Comparison of ENCODE assay signal across 12 cellular contexts in genomic region chr3:158103956-158104338, GRCh38. TPM values are rescaled to one million over a fixed set of nuclear protein-coding genes. Genes with fewer than 3 reads are reported as not detected.
DNase-seq lines count a peak whose midpoint lies in the region; ATAC-seq, FAIRE-seq and TF ChIP-seq lines count a peak whose summit lies in the region.
"Had no signal": no experiment of that assay in that cellular context is flagged by ENCODE, and none has a peak within 500 bp of the region (broad histone marks: within the 10 kb centered on the region; RNA-seq: fewer than 3 reads in every experiment).

No MANE protein-coding gene starts in this region.

- BruUV-seq in HepG2 (replicated peaks; lab: Mats Ljungman, UMichigan), result no TSS peak

- H3K27me3 ChIP-seq in HepG2 (ENCODE audit: control insufficient read depth in 1 of 2, insufficient read depth in 2 of 2, low read length in 2 of 2) (peaks cover 10 to 76% of the 10 kb centered on the region in 2 experiments), right lobe of liver (peaks cover 18 to 67% of the 10 kb centered on the region in 2 donors), adipocyte (replicated peaks; ENCODE audit: control insufficient read depth, insufficient read depth, low read length) (no peaks in the 10 kb centered on the region), keratinocyte (ENCODE audit: control insufficient read depth, extremely low read depth, insufficient read depth, low read length) (peaks cover 96% of the 10 kb centered on the region)

- no peak for ATAC-seq in HepG2
- ATAC-seq in right lobe of liver, result no peak
- no peak for ATAC-seq in omental fat pad (ENCODE audit: low FRiP score)
- ATAC-seq in HG02981 (IDR thresholded peaks at IDR 0.05; ENCODE audit: unreplicated experiment), result no peak

- intact Hi-C loops in HepG2 (cut with micrococcal nuclease; ENCODE audit: unreplicated experiment), result no loop called here
- intact Hi-C loops in right lobe of liver (cut with DNase I), result no loop called here

- TF ChIP-seq CTCF in HepG2 (CRISPR knock-in tag; IDR thresholded peaks at IDR 0.05), result no peak
- TF ChIP-seq CTCF in right lobe of liver (IDR thresholded peaks at IDR 0.05), result no peak
- TF ChIP-seq CTCF in keratinocyte (optimal IDR thresholded peaks at IDR 0.05 in 1 of 3, IDR thresholded peaks at IDR 0.05 in 1 of 3, conservative IDR thresholded peaks at IDR 0.05 in 1 of 3; ENCODE audit: extremely low read depth in 1 of 3, insufficient read depth in 2 of 3, low read length in 3 of 3), result no peak
- no peak for TF ChIP-seq CTCF in type B pancreatic cell (conservative IDR thresholded peaks at IDR 0.05)
- no peak for TF ChIP-seq CTCF in omental fat pad (IDR thresholded peaks at IDR 0.05)

- H4K20me1 ChIP-seq in HepG2 (ENCODE audit: insufficient read depth, low read length), result no peaks in the 10 kb centered on the region
- H4K20me1 ChIP-seq in keratinocyte (ENCODE audit: control insufficient read depth, extremely low read depth, insufficient read depth, low read length), result no peaks in the 10 kb centered on the region

- H3K9me3 Mint-ChIP-seq in type B pancreatic cell, result no peaks in the 10 kb centered on the region

- FAIRE-seq in HepG2 (lab: Jason Lieb, UNC), result no peak
- FAIRE-seq in keratinocyte (lab: Jason Lieb, UNC), result no peak
- FAIRE-seq: TTC549 had no signal

- no peak overlapping the region for H3K27ac ChIP-seq in HepG2 (ENCODE audit: extremely low read length, insufficient read depth, low read length)
- no peak overlapping the region for H3K27ac ChIP-seq in right lobe of liver
- H3K27ac ChIP-seq in keratinocyte (ENCODE audit: control insufficient read depth, insufficient read depth, low read length), result no peak overlapping the region

- TF ChIP-seq POLR2A in HepG2 (IDR thresholded peaks at IDR 0.05; ENCODE audit: insufficient read depth in 1 of 2, low read depth in 2 of 2, low read length in 2 of 2) (no peak), right lobe of liver (IDR thresholded peaks at IDR 0.05) (no peak)

- peak overlapping the region; percentile 82; the same call in 1 of the 2 replicates for H3K4me2 ChIP-seq in HepG2 (ENCODE audit: low read depth, low read length)
- peak overlapping the region; percentile 74 for H3K4me2 ChIP-seq in keratinocyte (ENCODE audit: control insufficient read depth, extremely low read depth, insufficient read depth, low read depth, low read length)

- no peaks in the 10 kb centered on the region for H3K9me1 ChIP-seq in keratinocyte (ENCODE audit: control insufficient read depth, extremely low read depth, insufficient read depth, low read length)

- H3K4me1 ChIP-seq in HepG2 (ENCODE audit: insufficient read depth, low read length) (peaks cover 48% of the 10 kb centered on the region), right lobe of liver (peaks cover 0 to 21% (median 0%) of the 10 kb centered on the region in 4 donors), adipocyte (ENCODE audit: control insufficient read depth, insufficient read depth, low read length) (peaks cover 22% of the 10 kb centered on the region), keratinocyte (ENCODE audit: control insufficient read depth, extremely low read depth, insufficient read depth, low read length) (peaks cover 7% of the 10 kb centered on the region)

- 83% methylated on average over 17 of the region's 18 CpGs for WGBS in HepG2 (ENCODE audit: low lambda C conversion rate)
- 18% methylated on average over 17 of the region's 18 CpGs for WGBS in right lobe of liver (ENCODE audit: insufficient coverage, low coverage, low lambda C conversion rate, missing lambda C conversion rate)

- H3K27me3 Mint-ChIP-seq in type B pancreatic cell, result peaks cover 97% of the 10 kb centered on the region

- H3K36me3 Mint-ChIP-seq in type B pancreatic cell, result no peaks in the 10 kb centered on the region

- H3K79me2 ChIP-seq in HepG2 (ENCODE audit: insufficient read depth, low read length) (no peaks in the 10 kb centered on the region), keratinocyte (ENCODE audit: control insufficient read depth, insufficient read depth, low read length) (no peaks in the 10 kb centered on the region)

- H3K36me3 ChIP-seq in HepG2 (replicated peaks in 1 of 2; ENCODE audit: control insufficient read depth in 1 of 2, insufficient read depth in 2 of 2, low read length in 2 of 2) (no peaks in the 10 kb centered on the region), right lobe of liver (no peaks in the 10 kb centered on the region), adipocyte (ENCODE audit: control insufficient read depth, insufficient read depth, low read length, severe bottlenecking) (peaks cover 17% of the 10 kb centered on the region), keratinocyte (ENCODE audit: control insufficient read depth in 2 of 2, extremely low read depth in 1 of 2, insufficient read depth in 2 of 2, low read length in 2 of 2) (no peaks in the 10 kb centered on the region)

- POLR2A ChIA-PET in HepG2 (lab: Yijun Ruan, JAX), result no interaction called here

- H3K27ac Mint-ChIP-seq in type B pancreatic cell, result peak overlapping the region; percentile 29

- CTCF ChIA-PET in HepG2 (lab: Yijun Ruan, JAX; ENCODE audit: low intra/inter-chr PET ratio, low total read pairs), result no interaction called here

- in situ Hi-C loops in HepG2 (cut with HindIII; ENCODE audit: extremely low pct_ligation_motif_present, low pct_unique_long_range_greater_than_20kb), result no loop called here

- H3K4me1 Mint-ChIP-seq in type B pancreatic cell (ENCODE audit: unreplicated experiment), result peaks cover 29% of the 10 kb centered on the region

- H3K9me3 ChIP-seq in HepG2 (ENCODE audit: low read length) (no peaks in the 10 kb centered on the region), right lobe of liver (no peaks in the 10 kb centered on the region), adipocyte (ENCODE audit: control insufficient read depth, low read length) (no peaks in the 10 kb centered on the region), keratinocyte (ENCODE audit: control insufficient read depth, low read depth, low read length) (no peaks in the 10 kb centered on the region)

- DNase-seq in HepG2 (ENCODE audit: low spot score), result no peak
- no peak for DNase-seq in right lobe of liver
- no peak for DNase-seq in adipocyte (ENCODE audit: low read depth)
- no peak for DNase-seq in keratinocyte (ENCODE audit: low read depth, low spot score)
- DNase-seq in type B pancreatic cell (ENCODE audit: extremely low spot score, unreplicated experiment), result no peak
- no peak for DNase-seq in omental fat pad (ENCODE audit: low spot score)
- DNase-seq in NCI-H446 (lab: John Stamatoyannopoulos, UW), result no peak
- DNase-seq: NCI-H82 had no signal

- dilution Hi-C loops in keratinocyte (cut with MboI; ENCODE audit: extremely low pct_ligation_motif_present, low sequenced_read_pairs), result no loop called here

- H3K9ac ChIP-seq in HepG2 (ENCODE audit: insufficient read depth, low read depth, low read length), result no peak overlapping the region
- peak overlapping the region; percentile 85 for H3K9ac ChIP-seq in adipocyte (ENCODE audit: low read length)
- no peak overlapping the region for H3K9ac ChIP-seq in keratinocyte (ENCODE audit: control insufficient read depth, extremely low read depth, insufficient read depth, low read length)

- H2AFZ ChIP-seq in HepG2 (ENCODE audit: low read length), result no peak overlapping the region
- no peak overlapping the region for H2AFZ ChIP-seq in keratinocyte (ENCODE audit: control insufficient read depth, low read length)

- TF ChIP-seq EP300 in HepG2 (IDR thresholded peaks at IDR 0.05; ENCODE audit: low read depth in 2 of 2, low read length in 2 of 2) (no peak), HepG2 (CRISPR knock-in tag; IDR thresholded peaks at IDR 0.05; ENCODE audit: borderline replicate concordance) (no peak)

- peak overlapping the region; percentile 77 for H3K4me3 Mint-ChIP-seq in type B pancreatic cell

- H3K4me3 ChIP-seq in HepG2 (replicated peaks in 1 of 3; ENCODE audit: insufficient read depth in 1 of 3, low read depth in 2 of 3, low read length in 3 of 3) (no peak overlapping the region), right lobe of liver (no peak overlapping the region), adipocyte (ENCODE audit: low read length) (peak overlapping the region; percentile 90), keratinocyte (ENCODE audit: control insufficient read depth in 2 of 3, extremely low read depth in 1 of 3, insufficient read depth in 2 of 3, low read depth in 1 of 3, low read length in 3 of 3) (peak overlapping the region in 2 of 3 experiments; percentile 32 to 38)

- TF ChIP-seq RAD21 in HepG2 (CRISPR knock-in tag; IDR thresholded peaks at IDR 0.05), result no peak

RNA-seq across cellular contexts. Expression of gene SHOX2, which starts 2.3 kb away (rescaled TPM):
- total RNA-seq in HepG2 (2016; rRNA removed; fragmentation: Illumina TruSeq; extraction: Trizol), result 0.11 and 0.13 TPM in 2 replicates
- total RNA-seq in HepG2 (2016; cell fraction: cytosol; rRNA removed; fragmentation: Illumina TruSeq; extraction: Trizol; ENCODE audit: low read depth), result 0.09 and 0.10 TPM in 2 replicates
- total RNA-seq in HepG2 (2016; cell fraction: insoluble cytoplasmic fraction; rRNA removed; fragmentation: Illumina TruSeq; extraction: Trizol), result 0.09 TPM in 1 of 2 replicates, not detected in the other
- total RNA-seq in HepG2 (2016; cell fraction: membrane; rRNA removed; fragmentation: Illumina TruSeq; extraction: Trizol), result 0.21 and 0.28 TPM in 2 replicates
- 0.25 and 0.28 TPM in 2 replicates for total RNA-seq in HepG2 (2016; cell fraction: nucleus; rRNA removed; fragmentation: Illumina TruSeq; extraction: Trizol)
- not detected in 2 replicates for polyA plus RNA-seq in HepG2 (2011; rRNA removed)
- polyA plus RNA-seq in HepG2 (2011; cell fraction: cytosol; rRNA removed), result 0.01 TPM in 1 of 2 replicates, not detected in the other
- polyA plus RNA-seq in HepG2 (2011; cell fraction: nucleus; rRNA removed), result 0.03 TPM in 1 of 2 replicates, not detected in the other
- 0.05 and 0.09 TPM in 2 replicates for polyA plus RNA-seq in HepG2 (2012)
- polyA plus RNA-seq in HepG2 (2016; cell fraction: cytosol; fragmentation: Illumina TruSeq; extraction: Trizol; ENCODE audit: low read depth), result 0.07 and 0.19 TPM in 2 replicates
- 0.10 TPM in 1 of 2 replicates, not detected in the other for polyA plus RNA-seq in HepG2 (2016; cell fraction: insoluble cytoplasmic fraction; fragmentation: Illumina TruSeq; extraction: Trizol; ENCODE audit: low read depth)
- 0.15 and 0.17 TPM in 2 replicates for polyA plus RNA-seq in HepG2 (2016; cell fraction: membrane; fragmentation: Illumina TruSeq; extraction: Trizol; ENCODE audit: low read depth)
- polyA plus RNA-seq in HepG2 (2016; cell fraction: nucleus; fragmentation: Illumina TruSeq; extraction: Trizol; ENCODE audit: insufficient read depth, low read depth), result 0.15 and 0.21 TPM in 2 replicates
- not detected in 2 replicates for polyA minus RNA-seq in HepG2 (2011; rRNA and poly(A)+ RNA removed; ENCODE audit: low replicate concordance)
- 0.10 TPM in 1 of 2 replicates, not detected in the other for polyA minus RNA-seq in HepG2 (2011; cell fraction: cytosol; rRNA and poly(A)+ RNA removed)
- 0.13 and 0.37 TPM in 2 replicates for polyA minus RNA-seq in HepG2 (2011; cell fraction: nucleus; rRNA and poly(A)+ RNA removed)
- under 1 TPM in 1 of 6 experiments, not detected in 5; 0.12 TPM for total RNA-seq in right lobe of liver
- polyA plus RNA-seq in keratinocyte, result 0.05 to 0.10 TPM (median 0.08 TPM) in 3 replicates
- not detected for polyA plus RNA-seq in keratinocyte (2011; ENCODE audit: low read depth)
- polyA plus RNA-seq in keratinocyte (2011; cell fraction: cytosol; rRNA removed), result 0.04 and 0.06 TPM in 2 replicates
- 0.22 and 0.47 TPM in 2 replicates for polyA plus RNA-seq in keratinocyte (2011; cell fraction: nucleus; rRNA removed)
- 0.05 TPM in 1 of 2 replicates, not detected in the other for polyA plus RNA-seq in keratinocyte (2012; ENCODE audit: low replicate concordance)
- not detected in 3 replicates for polyA minus RNA-seq in keratinocyte
- not detected for polyA minus RNA-seq in keratinocyte (2011; cell fraction: cytosol; rRNA and poly(A)+ RNA removed)
- polyA minus RNA-seq in keratinocyte (2011; cell fraction: nucleus; rRNA and poly(A)+ RNA removed), result not detected in 2 replicates
- total RNA-seq in type B pancreatic cell (ENCODE audit: low replicate concordance), result 1.3 and 4.7 TPM in 2 replicates
- 1 to 10 TPM in 1 of 4 donors, under 1 TPM in 3; 0.28 to 1.3 (median 0.55) TPM for total RNA-seq in omental fat pad
- total RNA-seq: glomerular endothelial cell had no signal
- polyA plus RNA-seq: neural cell had no signal

RNA-seq across cellular contexts. Expression of gene RSRC1, which starts 5.9 kb away (rescaled TPM):
- total RNA-seq in HepG2 (2016; rRNA removed; fragmentation: Illumina TruSeq; extraction: Trizol), result 63.0 and 71.9 TPM in 2 replicates
- 79.4 and 93.3 TPM in 2 replicates for total RNA-seq in HepG2 (2016; cell fraction: cytosol; rRNA removed; fragmentation: Illumina TruSeq; extraction: Trizol; ENCODE audit: low read depth)
- total RNA-seq in HepG2 (2016; cell fraction: insoluble cytoplasmic fraction; rRNA removed; fragmentation: Illumina TruSeq; extraction: Trizol), result 58.4 and 76.6 TPM in 2 replicates
- 22.8 and 25.2 TPM in 2 replicates for total RNA-seq in HepG2 (2016; cell fraction: membrane; rRNA removed; fragmentation: Illumina TruSeq; extraction: Trizol)
- 75.2 and 78.5 TPM in 2 replicates for total RNA-seq in HepG2 (2016; cell fraction: nucleus; rRNA removed; fragmentation: Illumina TruSeq; extraction: Trizol)
- 4.1 and 4.9 TPM in 2 replicates for polyA plus RNA-seq in HepG2 (2011; rRNA removed)
- polyA plus RNA-seq in HepG2 (2011; cell fraction: cytosol; rRNA removed), result 2.4 and 3.1 TPM in 2 replicates
- 3.2 and 3.5 TPM in 2 replicates for polyA plus RNA-seq in HepG2 (2011; cell fraction: nucleus; rRNA removed)
- 11.4 and 15.5 TPM in 2 replicates for polyA plus RNA-seq in HepG2 (2012)
- polyA plus RNA-seq in HepG2 (2016; cell fraction: cytosol; fragmentation: Illumina TruSeq; extraction: Trizol; ENCODE audit: low read depth), result 3.7 and 4.7 TPM in 2 replicates
- 56.6 and 58.3 TPM in 2 replicates for polyA plus RNA-seq in HepG2 (2016; cell fraction: insoluble cytoplasmic fraction; fragmentation: Illumina TruSeq; extraction: Trizol; ENCODE audit: low read depth)
- 8.6 and 9.5 TPM in 2 replicates for polyA plus RNA-seq in HepG2 (2016; cell fraction: membrane; fragmentation: Illumina TruSeq; extraction: Trizol; ENCODE audit: low read depth)
- 20.7 and 22.9 TPM in 2 replicates for polyA plus RNA-seq in HepG2 (2016; cell fraction: nucleus; fragmentation: Illumina TruSeq; extraction: Trizol; ENCODE audit: insufficient read depth, low read depth)
- 3.2 and 13.5 TPM in 2 replicates for polyA minus RNA-seq in HepG2 (2011; rRNA and poly(A)+ RNA removed; ENCODE audit: low replicate concordance)
- 6.7 and 8.6 TPM in 2 replicates for polyA minus RNA-seq in HepG2 (2011; cell fraction: cytosol; rRNA and poly(A)+ RNA removed)
- polyA minus RNA-seq in HepG2 (2011; cell fraction: nucleus; rRNA and poly(A)+ RNA removed), result 64.5 and 72.1 TPM in 2 replicates
- 10 to 100 TPM; 10.8 to 22.1 (median 11.7) TPM for total RNA-seq in right lobe of liver
- polyA plus RNA-seq in keratinocyte, result 6.1 to 11.7 TPM (median 11.1 TPM) in 3 replicates
- polyA plus RNA-seq in keratinocyte (2011; ENCODE audit: low read depth), result 61.1 TPM
- 7.1 and 10.4 TPM in 2 replicates for polyA plus RNA-seq in keratinocyte (2011; cell fraction: cytosol; rRNA removed)
- polyA plus RNA-seq in keratinocyte (2011; cell fraction: nucleus; rRNA removed), result 6.3 and 7.3 TPM in 2 replicates
- polyA plus RNA-seq in keratinocyte (2012; ENCODE audit: low replicate concordance), result 19.4 and 25.8 TPM in 2 replicates
- polyA minus RNA-seq in keratinocyte, result 1.3 to 16.7 TPM (median 7.5 TPM) in 3 replicates
- 14.0 TPM for polyA minus RNA-seq in keratinocyte (2011; cell fraction: cytosol; rRNA and poly(A)+ RNA removed)
- 19.4 and 30.3 TPM in 2 replicates for polyA minus RNA-seq in keratinocyte (2011; cell fraction: nucleus; rRNA and poly(A)+ RNA removed)
- total RNA-seq in type B pancreatic cell (ENCODE audit: low replicate concordance), result 29.3 and 34.6 TPM in 2 replicates
- total RNA-seq in omental fat pad, result 10 to 100 TPM; 30.7 to 48.9 (median 40.9) TPM

Comparison
In these comparisons a context has a peak if more than half of its experiments do, and no peak if none do; other contexts are left out.
1. H3K4me3 ChIP-seq: peak in adipocyte (single experiment) and keratinocyte (2 of 3); none in HepG2 (0 of 3) and right lobe of liver (0 of 3).